In the genomic region with DNA sequence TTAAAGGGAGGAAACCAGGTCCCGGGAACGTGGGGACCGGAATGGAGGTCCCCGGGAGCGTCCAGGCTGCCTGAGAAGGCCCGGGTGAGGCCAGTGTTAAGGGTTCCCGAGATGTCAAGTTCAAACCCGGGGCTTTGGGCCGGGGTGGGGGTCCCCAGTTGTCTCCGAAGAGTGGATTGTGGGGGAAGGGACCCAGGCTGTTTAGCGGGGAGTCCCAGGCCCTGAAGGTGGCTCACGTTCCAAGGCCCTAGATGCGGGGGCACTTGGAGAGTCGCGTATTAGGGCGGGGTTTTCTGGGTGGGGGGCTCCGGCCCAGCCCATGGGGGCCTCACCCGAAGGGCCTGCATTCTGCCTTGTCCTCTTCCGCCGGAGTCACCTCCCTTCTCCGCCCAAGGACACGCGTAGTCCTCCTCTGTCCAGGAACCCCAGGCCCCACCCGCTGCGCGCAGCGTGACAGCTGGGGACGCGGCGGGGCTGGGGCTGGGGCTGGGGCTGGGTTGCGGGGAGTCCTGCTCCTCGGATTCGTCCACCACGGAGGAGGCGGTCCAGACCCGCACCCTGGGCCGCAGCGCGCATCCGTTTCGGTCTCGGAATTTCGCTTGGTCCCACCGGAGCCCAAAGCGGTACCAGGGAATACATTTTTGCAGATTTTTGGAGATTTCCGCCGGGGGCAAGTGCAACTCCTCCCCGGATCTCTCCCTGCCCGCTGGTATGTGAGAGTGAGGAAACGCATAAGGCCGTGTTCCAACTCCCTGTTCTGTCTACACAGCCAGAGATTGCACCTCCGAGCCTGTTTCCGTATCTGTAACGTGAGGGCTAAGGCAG, we compare ENCODE assay signal across 11 cellular contexts. TPM values are rescaled to one million over a fixed set of nuclear protein-coding genes. Genes with fewer than 3 reads are reported as not detected.
DNase-seq lines count a peak whose midpoint lies in the region; ATAC-seq, FAIRE-seq and TF ChIP-seq lines count a peak whose summit lies in the region.
"Had no signal": no experiment of that assay in that cellular context is flagged by ENCODE, and none has a peak within 500 bp of the region (broad histone marks: within the 10 kb centered on the region; RNA-seq: fewer than 3 reads in every experiment).

A gene (minus strand): TSS at position 387 of the 825 bp plus-strand sequence. CDS start 40 bp downstream, at position 347.

- H3K4me3 ChIP-seq in AG04449 (ENCODE audit: low read depth, low read length): peak within 1 kb of the TSS; percentile 27
- peak within 1 kb of the TSS; percentile 26 for H3K4me3 ChIP-seq in astrocyte of the spinal cord (ENCODE audit: low read depth, low read length)
- peak within 1 kb of the TSS; percentile 14 to 40 (median 28) for H3K4me3 ChIP-seq in pancreas

- H3K9me3 Mint-ChIP-seq in activated CD4-positive, alpha-beta T cell treated with anti-CD3 and anti-CD28 coated beads for 36 hours (ENCODE audit: low read depth): no peaks in the 10 kb centered on the region
- no peaks in the 10 kb centered on the region for H3K9me3 Mint-ChIP-seq in activated naive CD4-positive, alpha-beta T cell treated with anti-CD3 and anti-CD28 coated beads for 36 hours
- H3K9me3 Mint-ChIP-seq: naive thymus-derived CD8-positive, alpha-beta T cell; T-helper 1 cell treated with Interleukin-12 subunit alpha and Interleukin-12 subunit beta and Interleukin-4 antibody, amounts not matched to agents 30 μg/mL and 1 μg/mL, for 36 hours had no signal

- peaks cover 14% of the 10 kb centered on the region for H3K36me3 Mint-ChIP-seq in activated CD4-positive, alpha-beta T cell treated with anti-CD3 and anti-CD28 coated beads for 36 hours (ENCODE audit: low read depth)
- H3K36me3 Mint-ChIP-seq in activated naive CD4-positive, alpha-beta T cell treated with anti-CD3 and anti-CD28 coated beads for 36 hours (ENCODE audit: low read depth): peaks cover 14% of the 10 kb centered on the region

- no peak for FAIRE-seq in pancreas (lab: Jason Lieb, UNC)

- TF ChIP-seq CTCF in AG04449 (IDR thresholded peaks at IDR 0.05; ENCODE audit: insufficient read depth, low read length, missing control alignments) (no peak), astrocyte of the spinal cord (IDR thresholded peaks at IDR 0.05; ENCODE audit: low read depth, low read length) (no peak), pancreas (IDR thresholded peaks at IDR 0.05) (no peak)

- no peaks in the 10 kb centered on the region for H3K27me3 Mint-ChIP-seq in activated CD4-positive, alpha-beta T cell treated with anti-CD3 and anti-CD28 coated beads for 36 hours
- no peaks in the 10 kb centered on the region for H3K27me3 Mint-ChIP-seq in activated naive CD4-positive, alpha-beta T cell treated with anti-CD3 and anti-CD28 coated beads for 36 hours (ENCODE audit: low read depth)
- H3K27me3 Mint-ChIP-seq: naive thymus-derived CD8-positive, alpha-beta T cell had no signal

- POLR2A ChIA-PET in AG04449 (lab: Yijun Ruan, JAX): interaction anchor here (1.1 to 1.7 kb wide), 2 partner anchors 8 to 13 kb away, joined by 4 to 5 read pairs; a partner anchor contains a TSS
- POLR2A ChIA-PET in activated CD4-positive, alpha-beta T cell treated with anti-CD3 and anti-CD28 coated beads for 36 hours (lab: Charles Lee): no interaction called here

- in situ Hi-C loops in astrocyte of the spinal cord (cut with HindIII; ENCODE audit: low sequenced_read_pairs): no loop called here

- CTCF ChIA-PET in AG04449 (lab: Yijun Ruan, JAX): interaction anchor here (0.8 to 2.1 kb wide), 4 partner anchors 17 to 91 kb away, joined by 3 to 10 read pairs (median 6); no protein-coding TSS in a partner anchor
- CTCF ChIA-PET in activated CD4-positive, alpha-beta T cell treated with anti-CD3 and anti-CD28 coated beads for 36 hours (lab: Charles Lee): interaction anchor here (0.7 to 1.1 kb wide), 2 partner anchors 24 to 192 kb away, joined by 3 to 5 read pairs; no protein-coding TSS in a partner anchor
- CTCF ChIA-PET in activated naive CD4-positive, alpha-beta T cell treated with anti-CD3 and anti-CD28 coated beads for 36 hours (lab: Charles Lee): interaction anchor here (0.7 to 1.2 kb wide), 3 partner anchors 18 to 221 kb away, joined by 3 to 6 read pairs (median 3); no protein-coding TSS in a partner anchor

- H3K4me1 Mint-ChIP-seq in activated CD4-positive, alpha-beta T cell treated with anti-CD3 and anti-CD28 coated beads for 36 hours: no peaks in the 10 kb centered on the region
- no peaks in the 10 kb centered on the region for H3K4me1 Mint-ChIP-seq in activated naive CD4-positive, alpha-beta T cell treated with anti-CD3 and anti-CD28 coated beads for 36 hours (ENCODE audit: low read depth)

- no peak within 1 kb of the TSS for H3K27ac Mint-ChIP-seq in activated CD4-positive, alpha-beta T cell treated with anti-CD3 and anti-CD28 coated beads for 36 hours
- H3K27ac Mint-ChIP-seq in activated naive CD4-positive, alpha-beta T cell treated with anti-CD3 and anti-CD28 coated beads for 36 hours: no peak within 1 kb of the TSS
- H3K27ac Mint-ChIP-seq: T-helper 1 cell treated with Interleukin-12 subunit alpha and Interleukin-12 subunit beta and Interleukin-4 antibody, amounts not matched to agents 30 μg/mL and 1 μg/mL, for 36 hours had no signal

- DNase-seq in AG04449 (ENCODE audit: low read depth, low spot score) (no peak), astrocyte of the spinal cord (ENCODE audit: low read depth, low spot score) (peak; percentile 18), Right ventricle myocardium superior (peak; percentile 89), pancreas (peak in 4 of 6 donors; percentile 29 to 66 (median 46)), glomerular visceral epithelial cell (ENCODE audit: extremely low spot score) (no peak)
- no peak for DNase-seq in stimulated activated CD4-positive, alpha-beta T cell treated with anti-CD3 and anti-CD28 coated beads, Interleukin-4, amount 100 ng/mL, for 4 hours
- no peak for DNase-seq in activated CD4-positive, alpha-beta T cell treated with anti-CD3 and anti-CD28 coated beads for 36 hours
- DNase-seq in activated naive CD4-positive, alpha-beta T cell treated with anti-CD3 and anti-CD28 coated beads for 36 hours: no peak
- DNase-seq: naive thymus-derived CD8-positive, alpha-beta T cell; NCI-H146 had no signal

- ATAC-seq in Right ventricle myocardium superior (ENCODE audit: poor library complexity) (peak; percentile 92), pancreas (peak; percentile 23 to 85 (median 78))
- ATAC-seq in activated CD4-positive, alpha-beta T cell treated with anti-CD3 and anti-CD28 coated beads for 36 hours: no peak
- ATAC-seq: naive thymus-derived CD8-positive, alpha-beta T cell had no signal

- no peaks in the 10 kb centered on the region for H3K27me3 ChIP-seq in pancreas

- intact Hi-C loops in Right ventricle myocardium superior (cut with DNase I): no loop called here
- intact Hi-C loops in pancreas (cut with DNase I): no loop called here
- intact Hi-C loops in activated CD4-positive, alpha-beta T cell treated with anti-CD3 and anti-CD28 coated beads for 36 hours (cut with DNase I, micrococcal nuclease): no loop called here
- intact Hi-C loops in activated naive CD4-positive, alpha-beta T cell treated with anti-CD3 and anti-CD28 coated beads for 36 hours (cut with micrococcal nuclease): no loop called here

- no peaks in the 10 kb centered on the region for H3K9me3 ChIP-seq in pancreas

- WGBS in pancreas, 2 donors: 45 to 81% methylated on average over 54 of the region's 54 CpGs

- H3K36me3 ChIP-seq in pancreas: peaks cover 0 to 18% (median 3%) of the 10 kb centered on the region in 3 donors

- H3K27ac ChIP-seq in pancreas: peak within 1 kb of the TSS; percentile 45 to 73 (median 60)

- H3K4me3 Mint-ChIP-seq in activated CD4-positive, alpha-beta T cell treated with anti-CD3 and anti-CD28 coated beads for 36 hours: no peak within 1 kb of the TSS
- H3K4me3 Mint-ChIP-seq in activated naive CD4-positive, alpha-beta T cell treated with anti-CD3 and anti-CD28 coated beads for 36 hours: no peak within 1 kb of the TSS
- H3K4me3 Mint-ChIP-seq: naive thymus-derived CD8-positive, alpha-beta T cell; T-helper 1 cell treated with Interleukin-12 subunit alpha and Interleukin-12 subunit beta and Interleukin-4 antibody, amounts not matched to agents 30 μg/mL and 1 μg/mL, for 36 hours had no signal

- no peaks in the 10 kb centered on the region for H3K4me1 ChIP-seq in pancreas

RNA-seq across cellular contexts. Expression of the gene that starts here (rescaled TPM):
- total RNA-seq in Right ventricle myocardium superior (3,311 TPM), pancreas (10 to 100 TPM in 5 of 6 donors, 1 to 10 TPM in 1; 4.1 to 25.3 (median 15.1) TPM)
- polyA plus RNA-seq in pancreas: 10 to 100 TPM; 13.6 to 31.0 TPM
- total RNA-seq in activated CD4-positive, alpha-beta T cell treated with anti-CD3 and anti-CD28 coated beads for 36 hours: not detected
- total RNA-seq in activated naive CD4-positive, alpha-beta T cell treated with anti-CD3 and anti-CD28 coated beads for 36 hours: not detected
- total RNA-seq: naive thymus-derived CD8-positive, alpha-beta T cell had no signal
- polyA plus RNA-seq: naive thymus-derived CD8-positive, alpha-beta T cell had no signal

Comparison
In these comparisons a context has a peak if more than half of its experiments do, and no peak if none do; other contexts are left out.
1. RNA of the gene that starts here (total RNA-seq): 3,311 TPM in Right ventricle myocardium superior (single experiment); 4.1 to 25.3 TPM in pancreas, not detected in activated CD4-positive, alpha-beta T cell treated with anti-CD3 and anti-CD28 coated beads for 36 hours and not detected in activated naive CD4-positive, alpha-beta T cell treated with anti-CD3 and anti-CD28 coated beads for 36 hours; every median in the first group is over 100 times any median in the second.
2. DNase-seq: peak in astrocyte of the spinal cord (single experiment), Right ventricle myocardium superior (single experiment) and pancreas (4 of 6); none in AG04449 (single experiment), stimulated activated CD4-positive, alpha-beta T cell treated with anti-CD3 and anti-CD28 coated beads, Interleukin-4, amount 100 ng/mL, for 4 hours (0 of 2), glomerular visceral epithelial cell (single experiment), activated CD4-positive, alpha-beta T cell treated with anti-CD3 and anti-CD28 coated beads for 36 hours (single experiment) and activated naive CD4-positive, alpha-beta T cell treated with anti-CD3 and anti-CD28 coated beads for 36 hours (single experiment).
3. Peak in every context shown above with its lines, with median percentiles within 50 percentile points of each other: H3K4me3 ChIP-seq.